18 cellular contexts compared by ENCODE assay signal in the genomic region with DNA sequence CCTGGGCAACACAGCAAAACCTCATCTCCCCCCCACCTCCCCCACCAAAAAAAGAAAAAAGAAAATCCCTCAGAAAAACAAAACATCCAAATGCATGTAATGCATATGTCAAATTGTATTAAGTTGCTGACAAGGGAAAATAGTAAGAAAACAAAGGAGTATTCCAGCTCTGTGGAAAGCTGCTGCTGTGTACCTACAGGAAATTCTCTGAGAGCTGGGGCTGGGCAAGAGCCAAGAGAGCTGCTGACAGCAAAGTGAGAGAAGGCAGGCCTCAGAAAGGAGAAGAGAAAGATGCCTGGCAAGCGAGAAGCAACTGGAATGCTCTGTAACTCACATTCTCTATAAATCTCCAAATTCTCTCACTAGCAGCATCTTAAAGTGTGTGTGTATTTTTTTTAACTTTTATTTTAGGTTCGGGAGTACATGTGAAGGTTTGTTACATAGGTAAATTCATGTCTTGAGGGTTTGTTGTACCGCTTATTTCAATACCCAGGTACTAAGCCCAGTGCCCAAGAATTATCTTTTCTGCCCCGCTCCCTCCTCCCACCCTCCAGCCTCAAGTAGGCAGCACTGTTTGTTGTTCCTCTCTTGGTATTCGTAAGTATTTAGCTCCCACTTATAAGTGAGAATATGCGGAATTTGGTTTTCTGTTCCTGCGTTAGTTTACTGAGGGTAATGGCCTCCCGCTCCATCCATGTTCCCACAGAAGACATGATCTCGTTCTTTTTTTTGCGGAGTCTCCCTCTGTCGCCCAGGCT. TPM values are rescaled to one million over a fixed set of nuclear protein-coding genes. Genes with fewer than 3 reads are reported as not detected.
DNase-seq lines count a peak whose midpoint lies in the region; ATAC-seq and TF ChIP-seq lines count a peak whose summit lies in the region.
"Had no signal": no experiment of that assay in that cellular context is flagged by ENCODE, and none has a peak within 500 bp of the region (broad histone marks: within the 10 kb centered on the region; RNA-seq: fewer than 3 reads in every experiment).

No MANE protein-coding gene starts in this region.

- ATAC-seq in naive thymus-derived CD8-positive, alpha-beta T cell, result no peak
- no peak for ATAC-seq in HG03025 (IDR thresholded peaks at IDR 0.05; ENCODE audit: low FRiP score, unreplicated experiment)
- ATAC-seq: GM12878, mucosa of descending colon had no signal

- peak; percentile 29 for DNase-seq in NOMO-1 treated with DMSO at 0.1 percent for 48 hours (lab: John Stamatoyannopoulos, UW; ENCODE audit: unreplicated experiment)
- DNase-seq in choroid plexus epithelial cell (ENCODE audit: low read depth), result peak; percentile 62
- DNase-seq in hepatic stellate cell (ENCODE audit: low spot score), result peak; percentile 37
- peak; percentile 50 for DNase-seq in skeletal muscle cell (ENCODE audit: low read depth)
- no peak for DNase-seq in naive thymus-derived CD8-positive, alpha-beta T cell
- no peak for DNase-seq in iPS-NIHi7 (ENCODE audit: extremely low spot score)
- no peak for DNase-seq in DMS53 treated with DMSO at 0.1 percent for 48 hours (lab: John Stamatoyannopoulos, UW; ENCODE audit: unreplicated experiment)
- DNase-seq: activated CD8-positive, alpha-beta memory T cell treated with anti-CD3 and anti-CD28 coated beads, Interleukin-2, amount 50 U/mL, for 48 hours; colonic mucosa; esophagus squamous epithelium; NCI-H2081 treated with DMSO at 0.1 percent for 48 hours; SJCRH30; stimulated activated CD4-positive, alpha-beta T cell treated with anti-CD3 and anti-CD28 coated beads, Interleukin-15, amount 100 ng/mL, for 24 hours had no signal

- H3K27me3 Mint-ChIP-seq in naive thymus-derived CD8-positive, alpha-beta T cell, result peaks cover 0 to 10% (median under 1%) of the 10 kb centered on the region in 5 donors

- POLR2A ChIA-PET in naive thymus-derived CD8-positive, alpha-beta T cell (lab: Charles Lee), result no interaction called here

- H3K4me3 ChIP-seq in choroid plexus epithelial cell (ENCODE audit: low read depth, low read length) (no peak overlapping the region), skeletal muscle cell (ENCODE audit: low read depth, low read length) (no peak overlapping the region)
- H3K4me3 ChIP-seq: BLaER1, colonic mucosa, esophagus squamous epithelium, GM12878, mucosa of descending colon, SJCRH30, thoracic aorta had no signal

- H3K36me3 Mint-ChIP-seq in naive thymus-derived CD8-positive, alpha-beta T cell, result no peaks in the 10 kb centered on the region

- peaks cover 0 to 3% (median under 1%) of the 10 kb centered on the region in 4 donors for H3K4me1 Mint-ChIP-seq in naive thymus-derived CD8-positive, alpha-beta T cell

- peak overlapping the region in 1 of 10 donors; percentile 41 for H3K27ac Mint-ChIP-seq in naive thymus-derived CD8-positive, alpha-beta T cell

- no peak for TF ChIP-seq CTCF in choroid plexus epithelial cell (conservative IDR thresholded peaks at IDR 0.05; ENCODE audit: low read depth, low read length)

- H3K4me3 Mint-ChIP-seq in naive thymus-derived CD8-positive, alpha-beta T cell, result no peak overlapping the region

- no peaks in the 10 kb centered on the region for H3K9me3 Mint-ChIP-seq in naive thymus-derived CD8-positive, alpha-beta T cell

RNA-seq across cellular contexts. Expression of gene CNTROB, which starts 24.4 kb away (rescaled TPM):
- 10 to 100 TPM; 35.2 to 43.0 TPM for total RNA-seq in naive thymus-derived CD8-positive, alpha-beta T cell
- polyA plus RNA-seq in naive thymus-derived CD8-positive, alpha-beta T cell, result 10 to 100 TPM in 2 of 3 donors, 1 to 10 TPM in 1; 7.6 to 18.5 (median 12.4) TPM

RNA-seq across cellular contexts. Expression of gene TRAPPC1, which starts 24.6 kb away (rescaled TPM):
- 100 to 1,000 TPM in 1 of 2 experiments, 10 to 100 TPM in 1; 93.4 to 120 TPM for total RNA-seq in naive thymus-derived CD8-positive, alpha-beta T cell
- 100 to 1,000 TPM; 199 to 219 (median 205) TPM for polyA plus RNA-seq in naive thymus-derived CD8-positive, alpha-beta T cell

RNA-seq across cellular contexts. Expression of gene KCNAB3, which starts 26.7 kb away (rescaled TPM):
- 10 to 100 TPM; 16.1 to 19.4 TPM for total RNA-seq in naive thymus-derived CD8-positive, alpha-beta T cell
- under 1 TPM in 2 of 3 donors, not detected in 1; 0.44 to 0.80 TPM for polyA plus RNA-seq in naive thymus-derived CD8-positive, alpha-beta T cell
- total RNA-seq: thoracic aorta had no signal

RNA-seq across cellular contexts. Expression of gene RNF227, which starts 40.3 kb away (rescaled TPM):
- 1 to 10 TPM; 7.8 to 9.4 TPM for total RNA-seq in naive thymus-derived CD8-positive, alpha-beta T cell
- polyA plus RNA-seq in naive thymus-derived CD8-positive, alpha-beta T cell, result 1 to 10 TPM in 2 of 3 donors, under 1 TPM in 1; 0.65 to 4.8 (median 2.4) TPM

RNA-seq across cellular contexts. Expression of gene GUCY2D, which starts 46.0 kb away (rescaled TPM):
- not detected for total RNA-seq in naive thymus-derived CD8-positive, alpha-beta T cell
- under 1 TPM in 1 of 3 donors, not detected in 2; 0.17 TPM for polyA plus RNA-seq in naive thymus-derived CD8-positive, alpha-beta T cell
- total RNA-seq: esophagus squamous epithelium, GM12878, SJCRH30, thoracic aorta had no signal
- polyA plus RNA-seq: GM12878 had no signal

Comparison
In these comparisons a context has a peak if more than half of its experiments do, and no peak if none do; other contexts are left out.
1. DNase-seq: peak in NOMO-1 treated with DMSO at 0.1 percent for 48 hours (single experiment), choroid plexus epithelial cell (single experiment), hepatic stellate cell (single experiment) and skeletal muscle cell (single experiment); none in naive thymus-derived CD8-positive, alpha-beta T cell (0 of 10), iPS-NIHi7 (single experiment) and DMS53 treated with DMSO at 0.1 percent for 48 hours (single experiment).